Comparison of ENCODE assay signal across 8 cellular contexts in the genomic region with DNA sequence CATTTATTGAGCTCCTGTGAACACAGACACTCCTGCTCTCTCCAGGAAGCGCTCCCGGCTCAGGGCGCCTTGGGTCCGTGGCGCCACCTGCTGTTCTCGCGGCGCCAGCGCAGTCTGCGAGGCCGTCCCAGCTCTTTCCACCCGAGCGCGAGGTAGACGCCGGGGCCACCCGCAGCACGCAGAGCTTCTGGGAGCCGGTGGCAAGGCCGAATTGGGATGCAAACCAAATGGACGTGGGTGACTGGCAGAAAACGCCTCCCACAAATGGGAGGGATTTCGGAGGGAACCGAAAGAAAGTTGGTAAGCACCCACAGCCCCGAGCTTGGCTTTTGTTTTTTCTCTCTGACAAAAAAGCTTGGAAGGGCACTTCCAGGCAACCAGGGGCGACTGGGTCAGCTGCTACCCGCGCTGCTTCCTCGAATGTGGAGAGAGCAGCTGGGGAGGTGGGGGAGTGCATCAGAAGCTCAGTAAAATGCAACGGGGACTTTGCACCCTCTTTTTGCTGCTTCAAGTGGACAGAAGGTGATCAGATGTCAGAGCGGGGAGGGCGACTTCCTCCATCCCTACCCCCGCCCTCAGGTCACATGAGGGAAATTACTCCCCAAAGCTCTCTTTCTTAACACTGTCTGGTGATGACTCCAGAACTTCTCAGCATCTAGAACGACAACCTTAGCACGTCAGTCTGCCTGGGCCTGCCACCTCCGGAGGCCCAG. TPM values are rescaled to one million over a fixed set of nuclear protein-coding genes. Genes with fewer than 3 reads are reported as not detected.
A peak's percentile ranks its signal among the peaks of the same experiment; 100 is the strongest.
DNase-seq lines count a peak whose midpoint lies in the region; ATAC-seq and TF ChIP-seq lines count a peak whose summit lies in the region.

No MANE protein-coding gene starts in this region.

- in situ Hi-C loops in astrocyte of the spinal cord (cut with HindIII; ENCODE audit: low sequenced_read_pairs), result no loop called here

- peak overlapping the region; percentile 6 for H3K4me3 ChIP-seq in GM12875 (ENCODE audit: low read depth, low read length)
- peak overlapping the region; percentile 40 for H3K4me3 ChIP-seq in astrocyte of the spinal cord (ENCODE audit: low read depth, low read length)
- peak overlapping the region; percentile 28 for H3K4me3 ChIP-seq in hepatocyte
- H3K4me3 ChIP-seq in retinal pigment epithelial cell (ENCODE audit: low read length), result peak overlapping the region; percentile 53

- no peaks in the 10 kb centered on the region for H3K9me2 ChIP-seq in hepatocyte (replicated peaks; ENCODE audit: insufficient read depth)

- TF ChIP-seq CTCF in GM12875 (IDR thresholded peaks at IDR 0.05; ENCODE audit: borderline replicate concordance, insufficient read depth, low read depth, low read length) (peak; percentile 98), astrocyte of the spinal cord (IDR thresholded peaks at IDR 0.05; ENCODE audit: low read depth, low read length) (peak; percentile 99), hepatocyte (IDR thresholded peaks at IDR 0.05; ENCODE audit: poor library complexity) (peak; percentile 99), retinal pigment epithelial cell (conservative IDR thresholded peaks at IDR 0.05; ENCODE audit: low read depth, low read length) (peak; percentile 98)

- H3K4me1 ChIP-seq in hepatocyte (ENCODE audit: insufficient read depth), result peaks cover 12% of the 10 kb centered on the region

- peak overlapping the region; percentile 88 for H3K27ac ChIP-seq in hepatocyte

- H3K36me3 ChIP-seq in hepatocyte (replicated peaks; ENCODE audit: insufficient read depth, low read depth), result no peaks in the 10 kb centered on the region

- peak overlapping the region; percentile 81 for H2AFZ ChIP-seq in hepatocyte

- DNase-seq in NCI-H1436 (lab: John Stamatoyannopoulos, UW) (peak; percentile 81), T-helper 22 cell (ENCODE audit: low read depth) (peak; percentile 53), astrocyte of the spinal cord (ENCODE audit: low read depth, low spot score) (peak; percentile 77), hepatocyte (ENCODE audit: low spot score) (peak; percentile 91), retinal pigment epithelial cell (ENCODE audit: low read depth) (no peak)

- H3K27me3 ChIP-seq in hepatocyte, result no peaks in the 10 kb centered on the region

- peak; percentile 92 for ATAC-seq in HG02678 (IDR thresholded peaks at IDR 0.05; ENCODE audit: unreplicated experiment)
- ATAC-seq in HG03135 (IDR thresholded peaks at IDR 0.05; ENCODE audit: unreplicated experiment), result no peak

- H4K20me1 ChIP-seq in hepatocyte (ENCODE audit: insufficient read depth, poor library complexity, severe bottlenecking), result no peaks in the 10 kb centered on the region

- H3K79me2 ChIP-seq in hepatocyte, result no peaks in the 10 kb centered on the region

- H3K4me2 ChIP-seq in hepatocyte, result peak overlapping the region; percentile 72

- WGBS in hepatocyte (ENCODE audit: low lambda C conversion rate, missing lambda C conversion rate), result 6% methylated on average over 36 of the region's 36 CpGs

- H3K9me3 ChIP-seq in hepatocyte (ENCODE audit: low read depth), result no peaks in the 10 kb centered on the region

RNA-seq across cellular contexts. Expression of a gene that starts 13.5 kb away (rescaled TPM):
- 43.9 and 51.7 TPM in 2 replicates for total RNA-seq in hepatocyte
- polyA plus RNA-seq in hepatocyte, result 21.2 and 31.6 TPM in 2 replicates
